8 cellular contexts compared by ENCODE assay signal in the genomic region with DNA sequence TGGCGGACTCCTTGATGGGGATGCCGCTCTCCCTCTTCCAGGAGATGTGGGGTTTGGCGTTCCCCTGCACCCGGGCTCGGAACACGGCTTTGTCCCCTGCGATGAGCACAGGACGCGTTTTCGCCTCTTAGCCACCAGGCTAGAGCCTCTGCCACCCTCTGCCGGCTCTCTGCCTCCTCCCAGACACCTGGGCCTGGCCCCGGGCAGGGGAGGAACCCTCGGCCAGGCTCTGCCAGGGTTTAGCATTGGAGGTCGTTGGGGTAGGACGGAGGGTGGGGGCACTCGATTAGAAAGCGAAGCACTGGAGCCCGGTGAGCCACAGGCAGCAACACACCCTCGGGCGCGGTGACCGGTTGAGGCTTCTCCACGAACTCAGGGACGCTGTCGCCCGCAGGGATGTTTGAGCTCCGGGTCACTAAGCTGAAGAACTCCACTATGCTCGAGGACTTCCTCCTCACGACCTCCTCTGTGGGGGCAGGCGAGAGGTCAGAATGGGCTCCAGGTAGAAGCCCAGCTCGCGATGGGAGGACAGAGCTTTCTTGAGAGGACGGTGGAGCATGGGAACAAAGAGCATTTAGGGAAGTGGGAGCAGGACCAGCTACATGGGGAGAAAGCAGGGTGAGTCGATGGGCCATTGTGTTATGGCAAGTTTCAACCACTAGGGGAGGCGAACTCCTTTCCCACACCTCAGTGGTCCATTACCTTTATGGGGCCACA. TPM values are rescaled to one million over a fixed set of nuclear protein-coding genes. Genes with fewer than 3 reads are reported as not detected.
DNase-seq lines count a peak whose midpoint lies in the region; ATAC-seq and TF ChIP-seq lines count a peak whose summit lies in the region.

No MANE protein-coding gene starts in this region.

- peak overlapping the region; percentile 81 for H3K4me3 ChIP-seq in effector memory CD4-positive, alpha-beta T cell (ENCODE audit: insufficient read depth, low read depth, low read length, poor library complexity, severe bottlenecking)
- H3K4me3 ChIP-seq in mononuclear cell (ENCODE audit: low read length) (peak overlapping the region; percentile 42), testis (peak overlapping the region; percentile 58 to 66)

- no peak for TF ChIP-seq POLR2A in testis (IDR thresholded peaks at IDR 0.05)

- 4 to 12% methylated on average over 7 to 35 of the region's 35 CpGs for WGBS in testis, 2 donors

- H3K27ac ChIP-seq in effector memory CD4-positive, alpha-beta T cell (ENCODE audit: insufficient read depth, low read length, poor library complexity, severe bottlenecking): peak overlapping the region; percentile 44
- H3K27ac ChIP-seq in testis: peak overlapping the region in 1 of 2 donors; percentile 72

- no peaks in the 10 kb centered on the region for H3K9me3 ChIP-seq in effector memory CD4-positive, alpha-beta T cell (ENCODE audit: control insufficient read depth, low read length)
- H3K9me3 ChIP-seq in mononuclear cell (ENCODE audit: low read depth, low read length): no peaks in the 10 kb centered on the region
- no peaks in the 10 kb centered on the region for H3K9me3 ChIP-seq in testis

- peaks cover 4% of the 10 kb centered on the region for H3K4me1 ChIP-seq in effector memory CD4-positive, alpha-beta T cell (ENCODE audit: control insufficient read depth, insufficient read depth, low read length, poor library complexity, severe bottlenecking)
- peaks cover 9% of the 10 kb centered on the region for H3K4me1 ChIP-seq in mononuclear cell (ENCODE audit: insufficient read depth, low read length)
- H3K4me1 ChIP-seq in testis: peaks cover 3% of the 10 kb centered on the region

- ATAC-seq in Right ventricle myocardium inferior: peak; percentile 65
- ATAC-seq in HG02623 (IDR thresholded peaks at IDR 0.05; ENCODE audit: unreplicated experiment): peak; percentile 40

- intact Hi-C loops in Right ventricle myocardium inferior (cut with DNase I) (loop anchor here (5.0 kb wide), 1 partner anchor 89 kb away; a partner anchor contains a TSS), cardiac septum (cut with DNase I) (no loop called here), testis (cut with DNase I; ENCODE audit: low total_unique reads) (no loop called here)

- TF ChIP-seq CTCF in testis (IDR thresholded peaks at IDR 0.05): peak; percentile 40 to 77 (median 73)

- H3K27me3 ChIP-seq in effector memory CD4-positive, alpha-beta T cell (replicated peaks; ENCODE audit: control insufficient read depth, insufficient read depth, low read length, poor library complexity, severe bottlenecking): no peaks in the 10 kb centered on the region
- H3K27me3 ChIP-seq in mononuclear cell (ENCODE audit: insufficient read depth, low read length) (no peaks in the 10 kb centered on the region), testis (no peaks in the 10 kb centered on the region)

- no peak for DNase-seq in Right ventricle myocardium inferior (ENCODE audit: missing footprints)
- no peak for DNase-seq in cardiac septum (ENCODE audit: low spot score)
- DNase-seq in NCI-H128 (lab: John Stamatoyannopoulos, UW; ENCODE audit: unreplicated experiment): peak; percentile 17
- DNase-seq in activated CD4-positive, alpha-beta T cell treated with anti-CD3 and anti-CD28 coated beads, Interleukin-2, amount 50 U/mL, for 24 hours (ENCODE audit: low read depth in 1 of 2, low spot score in 1 of 2): peak; percentile 24 to 26
- DNase-seq in effector memory CD4-positive, alpha-beta T cell: peak in 2 of 3 donors; percentile 5 to 26
- DNase-seq in testis: peak; percentile 59

- no peaks in the 10 kb centered on the region for H3K36me3 ChIP-seq in effector memory CD4-positive, alpha-beta T cell (ENCODE audit: control insufficient read depth, insufficient read depth, low read length)
- H3K36me3 ChIP-seq in testis (ENCODE audit: low read depth, missing control alignments): no peaks in the 10 kb centered on the region

RNA-seq across cellular contexts. Expression of a gene that starts 4.3 kb away (rescaled TPM):
- total RNA-seq in Right ventricle myocardium inferior (1.4 TPM), cardiac septum (1.1 TPM), mononuclear cell (0.10 TPM), testis (1 to 10 TPM in 1 of 2 donors, under 1 TPM in 1; 0.94 to 1.1 TPM)
- polyA plus RNA-seq in testis (ENCODE audit: insufficient read depth, low read depth, low replicate concordance): 1.7 TPM

RNA-seq across cellular contexts. Expression of a gene that starts 23.2 kb away (rescaled TPM):
- total RNA-seq in Right ventricle myocardium inferior (4.6 TPM), cardiac septum (2.6 TPM), mononuclear cell (4.2 TPM), testis (1 to 10 TPM; 6.1 to 8.3 TPM)
- polyA plus RNA-seq in testis (ENCODE audit: insufficient read depth, low read depth, low replicate concordance): 5.8 TPM

Comparison
In these comparisons a context has a peak if more than half of its experiments do, and no peak if none do; other contexts are left out.
1. DNase-seq: peak in NCI-H128 (single experiment), activated CD4-positive, alpha-beta T cell treated with anti-CD3 and anti-CD28 coated beads, Interleukin-2, amount 50 U/mL, for 24 hours (2 of 2), effector memory CD4-positive, alpha-beta T cell (2 of 3) and testis (single experiment); none in Right ventricle myocardium inferior (single experiment) and cardiac septum (single experiment).
2. Peak in every context shown above with its lines, with median percentiles within 50 percentile points of each other: H3K4me3 ChIP-seq.